In the genomic region with DNA sequence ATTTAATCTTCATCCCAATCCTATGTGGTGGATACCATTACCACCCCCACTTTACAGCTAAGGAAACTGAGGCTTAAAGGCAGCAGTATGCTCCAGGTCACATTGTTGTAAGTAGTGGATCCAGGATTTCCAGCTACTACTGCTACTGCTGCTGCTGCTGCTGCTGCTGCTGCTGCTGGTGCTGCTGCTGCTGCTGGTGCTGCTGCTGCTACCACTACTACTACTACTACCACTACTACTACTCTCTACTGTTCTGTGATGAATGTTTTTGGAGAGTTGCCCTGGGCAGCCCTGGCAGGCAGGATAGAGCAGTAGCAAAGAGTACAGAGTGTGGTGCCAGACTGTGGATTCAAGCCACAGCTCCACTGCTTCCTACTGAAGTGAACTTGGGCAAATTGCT, we compare ENCODE assay signal across 31 cellular contexts. TPM values are rescaled to one million over a fixed set of nuclear protein-coding genes. Genes with fewer than 3 reads are reported as not detected.
A peak's percentile ranks its signal among the peaks of the same experiment; 100 is the strongest.
DNase-seq lines count a peak whose midpoint lies in the region; ATAC-seq and TF ChIP-seq lines count a peak whose summit lies in the region.
"Had no signal": no experiment of that assay in that cellular context is flagged by ENCODE, and none has a peak within 500 bp of the region (broad histone marks: within the 10 kb centered on the region; RNA-seq: fewer than 3 reads in every experiment).

No MANE protein-coding gene starts in this region.

- H2BK5ac ChIP-seq in neuronal stem cell (ENCODE audit: low read length), result no peak overlapping the region

- peaks cover 1% of the 10 kb centered on the region for H3K79me1 ChIP-seq in neuronal stem cell (ENCODE audit: low read depth, low read length)

- H3K4me1 ChIP-seq in Panc1 (ENCODE audit: control insufficient read depth, insufficient read depth, low read length), result peaks cover 23% of the 10 kb centered on the region
- H3K4me1 ChIP-seq in heart right ventricle, result peaks cover 0 to 9% (median 0%) of the 10 kb centered on the region in 9 donors
- peaks cover 0 to 10% of the 10 kb centered on the region in 2 donors for H3K4me1 ChIP-seq in neuronal stem cell (ENCODE audit: control insufficient read depth in 2 of 2, insufficient read depth in 1 of 2, low read depth in 1 of 2, low read length in 2 of 2)
- H3K4me1 ChIP-seq: breast epithelium, upper lobe of right lung had no signal

- no peak overlapping the region for H3K23ac ChIP-seq in neuronal stem cell (ENCODE audit: low read depth, low read length, poor library complexity)

- no peak overlapping the region for H3K14ac ChIP-seq in neuronal stem cell (ENCODE audit: low read length)

- H3K4me3 ChIP-seq in Panc1 (ENCODE audit: low read depth in 2 of 2, low read length in 2 of 2) (no peak overlapping the region), heart right ventricle (no peak overlapping the region), neuronal stem cell (ENCODE audit: low read length in 2 of 2) (no peak overlapping the region)
- H3K4me3 ChIP-seq: BLaER1 treated with 17β-estradiol and CSF1 and Interleukin-3, amounts not matched to agents 10 nM and 100 nM; breast epithelium; upper lobe of right lung had no signal

- H3K9me3 ChIP-seq in Panc1 (ENCODE audit: control insufficient read depth, insufficient read depth, low read depth, low read length) (no peaks in the 10 kb centered on the region), heart right ventricle (no peaks in the 10 kb centered on the region), neuronal stem cell (replicated peaks in 1 of 2; ENCODE audit: control insufficient read depth in 2 of 2, insufficient read depth in 1 of 2, low read depth in 1 of 2, low read length in 2 of 2) (no peaks in the 10 kb centered on the region)
- H3K9me3 ChIP-seq: BLaER1 treated with 17β-estradiol and CSF1 and Interleukin-3, amounts not matched to agents 10 nM and 100 nM; breast epithelium; upper lobe of right lung had no signal

- BruUV-seq in Panc1 (replicated peaks; lab: Mats Ljungman, UMichigan), result no TSS peak

- DNase-seq in Panc1 (ENCODE audit: low read depth, low spot score), result no peak
- DNase-seq in heart right ventricle, result peak in 1 of 2 donors; percentile 27
- no peak for DNase-seq in neuronal stem cell (ENCODE audit: low spot score)
- DNase-seq in AG08396 (ENCODE audit: low spot score), result no peak
- DNase-seq in stimulated activated CD4-positive, alpha-beta T cell treated with anti-CD3 and anti-CD28 coated beads, Interleukin-4, amount 100 ng/mL, for 24 hours, result no peak
- no peak for DNase-seq in NCI-H82 (lab: John Stamatoyannopoulos, UW)
- DNase-seq: activated naive CD8-positive, alpha-beta T cell treated with anti-CD3 and anti-CD28 coated beads, Interleukin-2, amount 50 U/mL, for 24 hours; activated T-cell treated with anti-CD3 and anti-CD28 coated beads, Interleukin-2, amount 50 U/mL, for 24 hours; DMS79 treated with DMSO at 0.1 percent for 48 hours; effector CD8-positive, alpha-beta T cell; HCEC 1CT; naive thymus-derived CD4-positive, alpha-beta T cell; NCI-H1436 treated with DMSO at 0.1 percent for 48 hours; NCI-H345; retina; stimulated activated CD4-positive, alpha-beta T cell treated with anti-CD3 and anti-CD28 coated beads, Interleukin-2, amount 100 ng/mL, for 48 hours; T-helper 17 cell; upper lobe of right lung had no signal

- no peaks in the 10 kb centered on the region for H3K27me3 ChIP-seq in Panc1 (ENCODE audit: control insufficient read depth, insufficient read depth, low read length)
- H3K27me3 ChIP-seq in heart right ventricle, result no peaks in the 10 kb centered on the region
- H3K27me3 ChIP-seq in neuronal stem cell (ENCODE audit: control insufficient read depth in 3 of 3, insufficient read depth in 3 of 3, low read depth in 1 of 3, low read length in 3 of 3), result no peaks in the 10 kb centered on the region
- H3K27me3 ChIP-seq: BLaER1 treated with 17β-estradiol and CSF1 and Interleukin-3, amounts not matched to agents 10 nM and 100 nM; breast epithelium; upper lobe of right lung had no signal

- H3K18ac ChIP-seq in neuronal stem cell (ENCODE audit: low read length), result peak overlapping the region; percentile 72

- CTCF ChIA-PET in Panc1 (lab: Charles Lee), result no interaction called here

- no peak overlapping the region for H2AK5ac ChIP-seq in neuronal stem cell (ENCODE audit: low read depth, low read length)

- ATAC-seq in Panc1, result no peak; the same call in 1 of the 2 replicates
- ATAC-seq in heart right ventricle, result peak in 7 of 8 donors; percentile 46 to 95 (median 67)
- no peak for ATAC-seq in HG03139 (IDR thresholded peaks at IDR 0.05; ENCODE audit: unreplicated experiment)
- ATAC-seq: activated naive CD8-positive, alpha-beta T cell treated with anti-CD3 and anti-CD28 coated beads, Interleukin-2, amount 50 U/mL, for 24 hours; left colon; naive thymus-derived CD4-positive, alpha-beta T cell; SK-N-SH treated with all-trans-retinoic acid at 6 μM for 48 hours; stimulated activated effector memory CD8-positive, alpha-beta T cell treated with anti-CD3 and anti-CD28 coated beads, Interleukin-12 subunit alpha, Interleukin-12 subunit beta, amount 100 ng/mL, for 72 hours; T-helper 17 cell; upper lobe of right lung had no signal

- H3K27ac ChIP-seq in C4-2B, result peak overlapping the region; percentile 25; the same call in 1 of the 2 replicates
- peak overlapping the region; percentile 71; the same call in 1 of the 2 replicates for H3K27ac ChIP-seq in Panc1 (ENCODE audit: low read length)
- H3K27ac ChIP-seq in heart right ventricle, result no peak overlapping the region
- H3K27ac ChIP-seq in neuronal stem cell (replicated peaks; ENCODE audit: low read length), result no peak overlapping the region
- H3K27ac ChIP-seq: BLaER1 treated with 17β-estradiol and CSF1 and Interleukin-3, amounts not matched to agents 10 nM and 100 nM; breast epithelium; epithelial cell of prostate; KMS-11; upper lobe of right lung had no signal

- H3K36me3 ChIP-seq in Panc1 (ENCODE audit: control insufficient read depth, insufficient read depth, low read length) (peaks cover 4% of the 10 kb centered on the region; the same call in 1 of the 2 replicates), heart right ventricle (peaks cover 0 to 32% (median 0%) of the 10 kb centered on the region in 9 donors), neuronal stem cell (replicated peaks in 1 of 2; ENCODE audit: control insufficient read depth in 2 of 2, insufficient read depth in 2 of 2, low read length in 2 of 2) (peaks cover 2 to 21% of the 10 kb centered on the region in 2 donors)
- H3K36me3 ChIP-seq: breast epithelium had no signal

- peak overlapping the region; percentile 53 for H3K9ac ChIP-seq in neuronal stem cell (ENCODE audit: low read depth, low read length, poor library complexity)
- H3K9ac ChIP-seq: BLaER1 treated with 17β-estradiol and CSF1 and Interleukin-3, amounts not matched to agents 10 nM and 100 nM; KMS-11 had no signal

- in situ Hi-C loops in Panc1 (cut with HindIII; ENCODE audit: low pct_unique_long_range_greater_than_20kb, low sequenced_read_pairs), result no loop called here

- H2AFZ ChIP-seq in neuronal stem cell (ENCODE audit: low read length), result no peak overlapping the region

- H4K8ac ChIP-seq in neuronal stem cell (ENCODE audit: low read depth, low read length), result no peak overlapping the region

- H2BK12ac ChIP-seq in neuronal stem cell (ENCODE audit: low read length), result no peak overlapping the region

- intact Hi-C loops in Panc1 (cut with micrococcal nuclease; ENCODE audit: unreplicated experiment) (no loop called here), heart right ventricle (cut with DNase I) (no loop called here)

- no peak overlapping the region for H2BK120ac ChIP-seq in neuronal stem cell (ENCODE audit: low read depth, low read length)

- no peak overlapping the region for H4K91ac ChIP-seq in neuronal stem cell (ENCODE audit: low read depth, low read length, poor library complexity)

- TF ChIP-seq CTCF in C4-2B (conservative IDR thresholded peaks at IDR 0.05) (no peak), Panc1 (IDR thresholded peaks at IDR 0.05) (no peak), heart right ventricle (IDR thresholded peaks at IDR 0.05) (no peak)

- no peak overlapping the region for H2BK15ac ChIP-seq in neuronal stem cell (ENCODE audit: low read length)

- H3K4me2 ChIP-seq in neuronal stem cell (ENCODE audit: insufficient read depth, low read length, poor library complexity, severe bottlenecking), result no peak overlapping the region
- H3K4me2 ChIP-seq: BLaER1 treated with 17β-estradiol and CSF1 and Interleukin-3, amounts not matched to agents 10 nM and 100 nM; KMS-11 had no signal

- peak overlapping the region; percentile 6 for H3K4ac ChIP-seq in neuronal stem cell (ENCODE audit: low read length)

- POLR2A ChIA-PET in Panc1 (lab: Charles Lee), result no interaction called here

RNA-seq across cellular contexts. Expression of gene SLC12A3, which starts 49.3 kb away (rescaled TPM):
- total RNA-seq in Panc1 (2021; ENCODE audit: unreplicated experiment), result 0.15 TPM
- polyA plus RNA-seq in Panc1 (2012; ENCODE audit: insufficient read length), result not detected
- not detected for total RNA-seq in heart right ventricle
- polyA plus RNA-seq in heart right ventricle, result not detected
- not detected for polyA plus RNA-seq in neuronal stem cell (2013, experiment 1 of 2)
- polyA plus RNA-seq in neuronal stem cell (2013, experiment 2 of 2), result not detected
- total RNA-seq: activated CD8-positive, alpha-beta memory T cell treated with anti-CD3 and anti-CD28 coated beads for 36 hours; breast epithelium; fibroblast of villous mesenchyme; omental fat pad; subcutaneous adipose tissue; T-helper 17 cell; upper lobe of right lung had no signal
- polyA plus RNA-seq: naive thymus-derived CD4-positive, alpha-beta T cell had no signal

Comparison
In these comparisons a context has a peak if more than half of its experiments do, and no peak if none do; other contexts are left out.
1. H3K27ac ChIP-seq: peak in C4-2B (single experiment) and Panc1 (single experiment); none in heart right ventricle (0 of 10) and neuronal stem cell (single experiment).
2. ATAC-seq: peak in heart right ventricle (7 of 8); none in Panc1 (single experiment) and HG03139 (single experiment).